31 cellular contexts compared by ENCODE assay signal in genomic region chrX:10310502-10310901, GRCh38.
DNase-seq lines count a peak whose midpoint lies in the region; ATAC-seq and TF ChIP-seq lines count a peak whose summit lies in the region.
"Had no signal": no experiment of that assay in that cellular context is flagged by ENCODE, and none has a peak within 500 bp of the region (broad histone marks: within the 10 kb centered on the region; RNA-seq: fewer than 3 reads in every experiment).

No MANE protein-coding gene starts in this region.

- no peak overlapping the region for H3K4me3 Mint-ChIP-seq in activated T-helper 1 cell treated with anti-CD3 and anti-CD28 coated beads, Interleukin-12 subunit alpha, Interleukin-12 subunit beta, Interleukin-2, Interleukin-4 antibody, amounts not matched to agents 30 ng/mL and 10 ng/mL and 1 ng/mL, durations not matched to agents 14 hours and 24 hours and 36 hours
- H3K4me3 Mint-ChIP-seq: activated naive CD8-positive, alpha-beta T cell; CD14-positive monocyte; dendritic cell treated with granulocyte-macrophage colony-stimulating factor and Interleukin-4, amounts not matched to agents 40 ng/mL and 50 ng/mL, for 4 days; endodermal cell; naive thymus-derived CD8-positive, alpha-beta T cell had no signal

- no peaks in the 10 kb centered on the region for H3K27me3 ChIP-seq in kidney epithelial cell (ENCODE audit: control insufficient read depth, insufficient read depth, low read length)
- H3K27me3 ChIP-seq: cardiac muscle cell, hepatocyte, ovary, SJSA1 had no signal

- TF ChIP-seq CTCF in kidney epithelial cell (IDR thresholded peaks at IDR 0.05; ENCODE audit: insufficient read depth, low read length, poor library complexity, severe bottlenecking): no peak

- H3K4me3 ChIP-seq in kidney epithelial cell (ENCODE audit: low read depth, low read length): no peak overlapping the region
- H3K4me3 ChIP-seq: cardiac muscle cell, GM12878, hepatocyte, ovary, SJSA1, spleen had no signal

- H3K36me3 Mint-ChIP-seq in activated T-helper 1 cell treated with anti-CD3 and anti-CD28 coated beads, Interleukin-12 subunit alpha, Interleukin-12 subunit beta, Interleukin-2, Interleukin-4 antibody, amounts not matched to agents 30 ng/mL and 10 ng/mL and 1 ng/mL, durations not matched to agents 14 hours and 24 hours and 36 hours (ENCODE audit: low read depth): no peaks in the 10 kb centered on the region
- H3K36me3 Mint-ChIP-seq: activated naive CD8-positive, alpha-beta T cell; CD14-positive monocyte; naive thymus-derived CD8-positive, alpha-beta T cell had no signal

- no peak for ATAC-seq in GM19035 (IDR thresholded peaks at IDR 0.05; ENCODE audit: unreplicated experiment)
- no peak for ATAC-seq in GM21360 (IDR thresholded peaks at IDR 0.05; ENCODE audit: unreplicated experiment)
- ATAC-seq: esophagus mucosa; GM12878; HepG2; naive thymus-derived CD8-positive, alpha-beta T cell had no signal

- no peaks in the 10 kb centered on the region for H3K9me3 Mint-ChIP-seq in activated T-helper 1 cell treated with anti-CD3 and anti-CD28 coated beads, Interleukin-12 subunit alpha, Interleukin-12 subunit beta, Interleukin-2, Interleukin-4 antibody, amounts not matched to agents 30 ng/mL and 10 ng/mL and 1 ng/mL, durations not matched to agents 14 hours and 24 hours and 36 hours
- H3K9me3 Mint-ChIP-seq: dendritic cell treated with granulocyte-macrophage colony-stimulating factor and Interleukin-4, amounts not matched to agents 40 ng/mL and 50 ng/mL, for 4 days had no signal

- H3K27me3 Mint-ChIP-seq in activated T-helper 1 cell treated with anti-CD3 and anti-CD28 coated beads, Interleukin-12 subunit alpha, Interleukin-12 subunit beta, Interleukin-2, Interleukin-4 antibody, amounts not matched to agents 30 ng/mL and 10 ng/mL and 1 ng/mL, durations not matched to agents 14 hours and 24 hours and 36 hours (ENCODE audit: insufficient read depth): no peaks in the 10 kb centered on the region
- H3K27me3 Mint-ChIP-seq: activated naive CD8-positive, alpha-beta T cell; dendritic cell treated with granulocyte-macrophage colony-stimulating factor and Interleukin-4, amounts not matched to agents 40 ng/mL and 50 ng/mL, for 4 days; naive thymus-derived CD8-positive, alpha-beta T cell had no signal

- no peaks in the 10 kb centered on the region for H3K4me1 Mint-ChIP-seq in activated T-helper 1 cell treated with anti-CD3 and anti-CD28 coated beads, Interleukin-12 subunit alpha, Interleukin-12 subunit beta, Interleukin-2, Interleukin-4 antibody, amounts not matched to agents 30 ng/mL and 10 ng/mL and 1 ng/mL, durations not matched to agents 14 hours and 24 hours and 36 hours (ENCODE audit: low read depth)
- H3K4me1 Mint-ChIP-seq: CD14-positive monocyte; endodermal cell; naive thymus-derived CD8-positive, alpha-beta T cell had no signal

- intact Hi-C loops in activated T-helper 1 cell treated with anti-CD3 and anti-CD28 coated beads, Interleukin-12 subunit alpha, Interleukin-12 subunit beta, Interleukin-2, Interleukin-4 antibody, amounts not matched to agents 30 ng/mL and 10 ng/mL and 1 ng/mL, durations not matched to agents 14 hours and 24 hours and 36 hours (cut with micrococcal nuclease): no loop called here

- no peak overlapping the region for H3K27ac Mint-ChIP-seq in activated T-helper 1 cell treated with anti-CD3 and anti-CD28 coated beads, Interleukin-12 subunit alpha, Interleukin-12 subunit beta, Interleukin-2, Interleukin-4 antibody, amounts not matched to agents 30 ng/mL and 10 ng/mL and 1 ng/mL, durations not matched to agents 14 hours and 24 hours and 36 hours
- H3K27ac Mint-ChIP-seq: activated naive CD8-positive, alpha-beta T cell; dendritic cell treated with granulocyte-macrophage colony-stimulating factor and Interleukin-4, amounts not matched to agents 40 ng/mL and 50 ng/mL, for 4 days; endodermal cell; naive thymus-derived CD8-positive, alpha-beta T cell had no signal

- peak; percentile 76 for DNase-seq in DMS 273 treated with DMSO at 0.1 percent for 48 hours (lab: John Stamatoyannopoulos, UW)
- DNase-seq in NCI-H524 treated with DMSO at 0.1 percent for 48 hours (lab: John Stamatoyannopoulos, UW): peak; percentile 22
- DNase-seq in kidney epithelial cell (ENCODE audit: low read depth): peak; percentile 5
- peak; percentile 61 for DNase-seq in renal cortical epithelial cell (ENCODE audit: low read depth)
- DNase-seq in activated T-helper 1 cell treated with anti-CD3 and anti-CD28 coated beads, Interleukin-12 subunit alpha, Interleukin-12 subunit beta, Interleukin-2, Interleukin-4 antibody, amounts not matched to agents 30 ng/mL and 10 ng/mL and 1 ng/mL, durations not matched to agents 14 hours and 24 hours and 36 hours (ENCODE audit: low spot score): no peak
- DNase-seq: activated CD4-positive, alpha-beta T cell treated with anti-CD3 and anti-CD28 coated beads, Interleukin-2, amount 50 U/mL, for 48 hours; activated CD8-positive, alpha-beta memory T cell treated with anti-CD3 and anti-CD28 coated beads, Interleukin-2, amount 50 U/mL, for 4 hours; aorta; endodermal cell; foreskin fibroblast; Karpas-422; MV-4-11; naive thymus-derived CD8-positive, alpha-beta T cell; NCI-H146; NCI-H526 treated with DMSO at 0.1 percent for 48 hours; ovary; RPMI8226; spleen; stimulated activated CD4-positive, alpha-beta T cell treated with anti-CD3 and anti-CD28 coated beads, Interleukin-2, amount 100 ng/mL, for 48 hours; trophoblast cell had no signal

- H3K36me3 ChIP-seq in kidney epithelial cell (ENCODE audit: control insufficient read depth, insufficient read depth, low read length): no peaks in the 10 kb centered on the region
- H3K36me3 ChIP-seq: cardiac muscle cell, ovary, SJSA1, spleen had no signal
